8 cellular contexts compared by ENCODE assay signal in genomic region chr12:12561305-12562015, GRCh38. TPM values are rescaled to one million over a fixed set of nuclear protein-coding genes. Genes with fewer than 3 reads are reported as not detected.
DNase-seq lines count a peak whose midpoint lies in the region; TF ChIP-seq lines count a peak whose summit lies in the region.

No MANE protein-coding gene starts in this region.

- H3K4me1 ChIP-seq in OCI-LY7 (ENCODE audit: insufficient read depth, low read length, poor library complexity, severe bottlenecking) (peaks cover 26% of the 10 kb centered on the region), stomach smooth muscle (ENCODE audit: control insufficient read depth, insufficient read depth, low read length) (peaks cover 11% of the 10 kb centered on the region)

- H3K4me3 ChIP-seq in OCI-LY7 (ENCODE audit: low read depth, low read length, poor library complexity, severe bottlenecking) (peak overlapping the region; percentile 72), stomach smooth muscle (ENCODE audit: low read length in 2 of 2) (peak overlapping the region; percentile 79 to 88)

- peak overlapping the region; percentile 82 for H3K4me2 ChIP-seq in OCI-LY7 (ENCODE audit: low read length)

- H3K36me3 ChIP-seq in OCI-LY7 (ENCODE audit: insufficient read depth, low read length) (no peaks in the 10 kb centered on the region), stomach smooth muscle (ENCODE audit: control insufficient read depth in 2 of 2, insufficient read depth in 2 of 2, low read length in 2 of 2) (no peaks in the 10 kb centered on the region)

- BruUV-seq in OCI-LY7 (replicated peaks; lab: Mats Ljungman, UMichigan), result no TSS peak

- intact Hi-C loops in OCI-LY7 (cut with micrococcal nuclease; ENCODE audit: unreplicated experiment), result loop anchor here (5.0 kb wide), 3 partner anchors 141 to 204 kb away; partner anchors contain the start of genes BORCS5 and CDKN1B

- POLR2A ChIA-PET in OCI-LY7 (lab: Charles Lee), result no interaction called here

- DNase-seq in NCI-H82 (lab: John Stamatoyannopoulos, UW) (peak; percentile 58), NCI-H82 treated with DMSO at 0.1 percent for 48 hours (lab: John Stamatoyannopoulos, UW; ENCODE audit: unreplicated experiment) (no peak), OCI-LY7 (ENCODE audit: low spot score) (peak; percentile 53), fibroblast of gingiva (ENCODE audit: low read depth) (peak; percentile 44), myocyte (ENCODE audit: low read depth) (peak; percentile 52), NCI-H2107 treated with DMSO at 0.1 percent for 48 hours (lab: John Stamatoyannopoulos, UW; ENCODE audit: unreplicated experiment) (no peak)
- peak; percentile 18 to 34 for DNase-seq in activated T-helper 1 cell treated with anti-CD3 and anti-CD28 coated beads, Interleukin-2, amount 50 U/mL, for 16 hours (ENCODE audit: low read depth in 1 of 2, low spot score in 1 of 2)

- CTCF ChIA-PET in OCI-LY7 (lab: Charles Lee; ENCODE audit: unreplicated experiment), result no interaction called here

- peak overlapping the region; percentile 97 to 98 for H3K9ac ChIP-seq in stomach smooth muscle (ENCODE audit: low read length in 2 of 2)

- peaks cover 8% of the 10 kb centered on the region; the same call in 1 of the 2 replicates for H3K79me2 ChIP-seq in OCI-LY7 (ENCODE audit: insufficient read depth, low read depth, low read length)

- H3K27me3 ChIP-seq in stomach smooth muscle (ENCODE audit: control insufficient read depth in 1 of 2, insufficient read depth in 2 of 2, low read length in 2 of 2), result no peaks in the 10 kb centered on the region

- no peak; the same call in 1 of the 2 replicates for TF ChIP-seq CTCF in OCI-LY7 (conservative IDR thresholded peaks at IDR 0.05; ENCODE audit: low read length)

- no peaks in the 10 kb centered on the region for H4K20me1 ChIP-seq in OCI-LY7 (ENCODE audit: insufficient read depth, low read length)

- H2AFZ ChIP-seq in OCI-LY7 (ENCODE audit: low read length), result peak overlapping the region; percentile 94

- peak overlapping the region; percentile 59 for H3K27ac ChIP-seq in OCI-LY7 (ENCODE audit: low read depth, low read length, poor library complexity, severe bottlenecking)
- peak overlapping the region; percentile 96 for H3K27ac ChIP-seq in stomach smooth muscle (ENCODE audit: low read length)

- H3K9me3 ChIP-seq in OCI-LY7 (ENCODE audit: low read length) (no peaks in the 10 kb centered on the region; the same call in 1 of the 2 replicates), stomach smooth muscle (ENCODE audit: control insufficient read depth in 2 of 2, low read length in 2 of 2) (no peaks in the 10 kb centered on the region)

- H3K9me2 ChIP-seq in OCI-LY7 (ENCODE audit: insufficient read depth, low read length), result no peaks in the 10 kb centered on the region

RNA-seq across cellular contexts. Expression of gene DUSP16, which starts 1.2 kb away (rescaled TPM):
- total RNA-seq in OCI-LY7 (2014; rRNA removed; shearing (Covaris generic)), result 2.8 and 3.7 TPM in 2 replicates
- total RNA-seq in OCI-LY7 (2022) (6.7 and 11.8 TPM in 2 replicates), myocyte (5.7 and 7.2 TPM in 2 replicates)
- 4.0 TPM for polyA plus RNA-seq in myocyte (2012)

RNA-seq across cellular contexts. Expression of gene CREBL2, which starts 50.2 kb away (rescaled TPM):
- 2.1 and 4.3 TPM in 2 replicates for total RNA-seq in OCI-LY7 (2014; rRNA removed; shearing (Covaris generic))
- total RNA-seq in OCI-LY7 (2022) (3.0 and 3.4 TPM in 2 replicates), myocyte (15.5 and 18.6 TPM in 2 replicates)
- 15.6 TPM for polyA plus RNA-seq in myocyte (2012)

Comparison
In these comparisons a context has a peak if more than half of its experiments do, and no peak if none do; other contexts are left out.
1. DNase-seq: peak in NCI-H82 (single experiment), OCI-LY7 (single experiment), activated T-helper 1 cell treated with anti-CD3 and anti-CD28 coated beads, Interleukin-2, amount 50 U/mL, for 16 hours (2 of 2), fibroblast of gingiva (single experiment) and myocyte (single experiment); none in NCI-H82 treated with DMSO at 0.1 percent for 48 hours (single experiment) and NCI-H2107 treated with DMSO at 0.1 percent for 48 hours (single experiment).